Comparison of ENCODE assay signal across 21 cellular contexts in the genomic region with DNA sequence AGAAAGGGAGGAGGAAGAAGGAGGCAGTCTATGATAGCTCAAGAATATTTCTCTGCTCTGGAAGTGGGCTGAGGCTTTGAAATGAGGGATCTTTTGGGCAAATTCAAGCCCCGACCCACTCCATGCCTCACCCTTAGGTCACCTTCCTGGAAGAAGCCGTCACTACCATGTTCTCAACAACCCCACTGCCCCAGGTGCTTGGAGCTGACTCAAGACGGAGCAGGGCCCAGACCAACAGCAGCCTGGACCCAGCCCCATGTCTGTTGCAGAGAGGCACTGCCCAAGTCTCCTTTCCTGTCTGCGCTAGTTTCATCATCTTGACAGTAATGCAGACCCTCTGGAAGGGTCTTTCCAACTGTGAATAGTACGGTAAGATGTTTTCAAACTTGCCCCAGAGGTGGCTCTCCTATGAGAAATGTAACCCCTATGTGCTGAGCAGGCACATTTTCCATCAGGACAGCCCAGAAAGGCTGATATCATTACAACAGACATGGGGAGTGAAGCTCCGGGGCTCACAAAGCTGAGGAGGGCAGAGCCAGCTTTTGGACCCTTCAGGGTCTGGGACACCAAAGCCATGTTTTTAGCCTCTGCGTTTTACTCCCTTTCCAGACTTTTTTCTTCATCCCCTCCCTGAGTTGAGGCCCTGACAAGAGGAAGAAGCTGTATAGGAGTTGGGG.
DNase-seq lines count a peak whose midpoint lies in the region; ATAC-seq, FAIRE-seq and TF ChIP-seq lines count a peak whose summit lies in the region.
"Had no signal": no experiment of that assay in that cellular context is flagged by ENCODE, and none has a peak within 500 bp of the region (broad histone marks: within the 10 kb centered on the region; RNA-seq: fewer than 3 reads in every experiment).

No MANE protein-coding gene starts in this region.

- POLR2A ChIA-PET in HepG2 (lab: Yijun Ruan, JAX) (interaction anchor here (0.7 kb wide), 1 partner anchor 541 kb away, joined by 3 read pairs; no protein-coding TSS in a partner anchor), H1 (lab: Charles Lee; ENCODE audit: partially characterized antibody) (interaction anchor here (1.4 kb wide), 1 partner anchor 13 kb away, joined by 3 read pairs; no protein-coding TSS in a partner anchor)
- POLR2A ChIA-PET in naive thymus-derived CD4-positive, alpha-beta T cell (lab: Charles Lee): no interaction called here

- H2BK5ac ChIP-seq in H1 (ENCODE audit: low read depth, low read length) (no peak overlapping the region), neuronal stem cell (ENCODE audit: low read length) (no peak overlapping the region)

- TF ChIP-seq RAD21 in HepG2 (CRISPR knock-in tag; IDR thresholded peaks at IDR 0.05) (no peak), H1 (IDR thresholded peaks at IDR 0.05 in 1 of 2, conservative IDR thresholded peaks at IDR 0.05 in 1 of 2; ENCODE audit: low read depth in 2 of 2, low read length in 2 of 2) (no peak)

- H3K4me3 ChIP-seq in HepG2 (replicated peaks in 1 of 3; ENCODE audit: insufficient read depth in 1 of 3, low read depth in 2 of 3, low read length in 3 of 3): no peak overlapping the region
- no peak overlapping the region for H3K4me3 ChIP-seq in right lobe of liver
- no peak overlapping the region for H3K4me3 ChIP-seq in H1 (ENCODE audit: extremely low read depth in 1 of 4, insufficient read depth in 2 of 4, low read depth in 3 of 4, low read length in 4 of 4)
- no peak overlapping the region for H3K4me3 ChIP-seq in neuronal stem cell (ENCODE audit: low read length in 2 of 2)
- no peak overlapping the region for H3K4me3 ChIP-seq in naive thymus-derived CD4-positive, alpha-beta T cell (ENCODE audit: low read length)
- H3K4me3 ChIP-seq: SJSA1 had no signal

- H4K91ac ChIP-seq in H1 (replicated peaks; ENCODE audit: insufficient read length, low read length): no peak overlapping the region
- no peak overlapping the region for H4K91ac ChIP-seq in neuronal stem cell (ENCODE audit: low read depth, low read length, poor library complexity)

- TF ChIP-seq EP300 in HepG2 (IDR thresholded peaks at IDR 0.05; ENCODE audit: low read depth in 2 of 2, low read length in 2 of 2) (no peak), HepG2 (CRISPR knock-in tag; IDR thresholded peaks at IDR 0.05; ENCODE audit: borderline replicate concordance) (no peak), H1 (IDR thresholded peaks at IDR 0.05; ENCODE audit: borderline replicate concordance in 1 of 2, low read depth in 2 of 2, low read length in 2 of 2) (no peak)

- no peak overlapping the region for H3K4me2 ChIP-seq in HepG2 (ENCODE audit: low read depth, low read length)
- H3K4me2 ChIP-seq in H1 (ENCODE audit: insufficient read depth in 1 of 2, low read depth in 2 of 2, low read length in 2 of 2): no peak overlapping the region
- no peak overlapping the region for H3K4me2 ChIP-seq in neuronal stem cell (ENCODE audit: insufficient read depth, low read length, poor library complexity, severe bottlenecking)

- no peak overlapping the region for H2BK120ac ChIP-seq in H1 (replicated peaks; ENCODE audit: low read depth, low read length)
- no peak overlapping the region for H2BK120ac ChIP-seq in neuronal stem cell (ENCODE audit: low read depth, low read length)

- H3K79me1 ChIP-seq in H1 (ENCODE audit: low read depth, low read length): no peaks in the 10 kb centered on the region
- H3K79me1 ChIP-seq in neuronal stem cell (ENCODE audit: low read depth, low read length): no peaks in the 10 kb centered on the region

- no peaks in the 10 kb centered on the region for H3K23me2 ChIP-seq in H1 (ENCODE audit: low read depth, low read length)

- H3K4me1 Mint-ChIP-seq in naive thymus-derived CD4-positive, alpha-beta T cell: no peaks in the 10 kb centered on the region
- H3K4me1 Mint-ChIP-seq: B cell had no signal

- H3K27me3 ChIP-seq in HepG2 (ENCODE audit: control insufficient read depth in 1 of 2, insufficient read depth in 2 of 2, low read length in 2 of 2) (peaks cover 0 to 17% of the 10 kb centered on the region in 2 experiments; a peak in 2 of 5 replicates), right lobe of liver (no peaks in the 10 kb centered on the region), H1 (replicated peaks in 1 of 4; ENCODE audit: control insufficient read depth in 3 of 4, extremely low read depth in 1 of 4, insufficient read depth in 3 of 4, low read length in 3 of 4) (no peaks in the 10 kb centered on the region), neuronal stem cell (ENCODE audit: control insufficient read depth in 3 of 3, insufficient read depth in 3 of 3, low read depth in 1 of 3, low read length in 3 of 3) (peaks cover 0 to 12% (median 0%) of the 10 kb centered on the region in 3 experiments)
- no peaks in the 10 kb centered on the region for H3K27me3 ChIP-seq in naive thymus-derived CD4-positive, alpha-beta T cell (ENCODE audit: control insufficient read depth in 2 of 2, insufficient read depth in 2 of 2, low read length in 2 of 2)
- H3K27me3 ChIP-seq: SJSA1 had no signal

- CTCF ChIA-PET in HepG2 (lab: Yijun Ruan, JAX; ENCODE audit: low intra/inter-chr PET ratio, low total read pairs): no interaction called here
- CTCF ChIA-PET in H1 (lab: Charles Lee; ENCODE audit: partially characterized antibody): interaction anchor here (0.6 to 2.2 kb wide), 10 partner anchors 10 to 730 kb away, joined by 3 to 11 read pairs (median 4); no protein-coding TSS in a partner anchor
- CTCF ChIA-PET in naive thymus-derived CD4-positive, alpha-beta T cell (lab: Charles Lee): no interaction called here

- H3K56ac ChIP-seq in H1 (replicated peaks; ENCODE audit: insufficient read length, low read depth, low read length): no peak overlapping the region

- H3K4ac ChIP-seq in H1 (replicated peaks; ENCODE audit: insufficient read length, low read depth, low read length) (no peak overlapping the region), neuronal stem cell (ENCODE audit: low read length) (no peak overlapping the region)

- H2AFZ ChIP-seq in HepG2 (ENCODE audit: low read length): no peak overlapping the region
- no peak overlapping the region for H2AFZ ChIP-seq in H1 (ENCODE audit: low read length)
- H2AFZ ChIP-seq in neuronal stem cell (ENCODE audit: low read length): no peak overlapping the region

- H3K9me3 ChIP-seq in HepG2 (ENCODE audit: low read length): no peaks in the 10 kb centered on the region
- H3K9me3 ChIP-seq in right lobe of liver: no peaks in the 10 kb centered on the region
- no peaks in the 10 kb centered on the region for H3K9me3 ChIP-seq in H1 (ENCODE audit: insufficient read depth in 2 of 2, low read depth in 1 of 2, low read length in 1 of 2)
- H3K9me3 ChIP-seq in neuronal stem cell (replicated peaks in 1 of 2; ENCODE audit: control insufficient read depth in 2 of 2, insufficient read depth in 1 of 2, low read depth in 1 of 2, low read length in 2 of 2): no peaks in the 10 kb centered on the region
- no peaks in the 10 kb centered on the region for H3K9me3 ChIP-seq in naive thymus-derived CD4-positive, alpha-beta T cell (ENCODE audit: control insufficient read depth in 2 of 3, low read length in 3 of 3)
- H3K9me3 ChIP-seq: Caco-2, SJSA1 had no signal

- H3K27ac ChIP-seq in HepG2 (ENCODE audit: extremely low read length, insufficient read depth, low read length) (no peak overlapping the region), right lobe of liver (no peak overlapping the region), H1 (ENCODE audit: low read depth, low read length) (no peak overlapping the region), neuronal stem cell (replicated peaks; ENCODE audit: low read length) (no peak overlapping the region)
- H3K27ac ChIP-seq in naive thymus-derived CD4-positive, alpha-beta T cell (ENCODE audit: low read depth, low read length): no peak overlapping the region
- H3K27ac ChIP-seq: 22Rv1, SJSA1 had no signal

- 11% methylated on average over 3 of the region's 7 CpGs for WGBS in HepG2 (ENCODE audit: low lambda C conversion rate)
- 70% methylated on average over 2 of the region's 7 CpGs for WGBS in right lobe of liver (ENCODE audit: insufficient coverage, low coverage, low lambda C conversion rate, missing lambda C conversion rate)
- 91% methylated on average over 7 of the region's 7 CpGs; no CpG with 5 or more reads in 1 of the 2 experiments for WGBS in H1 (ENCODE audit: extremely low coverage in 1 of 2, insufficient coverage in 1 of 2, insufficient read length in 1 of 2, insufficient replicate concordance in 2 of 2, low coverage in 1 of 2, low lambda C conversion rate in 2 of 2, missing lambda C conversion rate in 1 of 2), 2 experiments
- no CpG with 5 or more reads among the region's 7 CpGs for WGBS in neuronal stem cell (ENCODE audit: extremely low coverage in 2 of 2, insufficient read length in 2 of 2, insufficient replicate concordance in 1 of 2), 2 donors

- H3K14ac ChIP-seq in H1 (ENCODE audit: insufficient read length) (no peak overlapping the region), neuronal stem cell (ENCODE audit: low read length) (no peak overlapping the region)

- TF ChIP-seq CTCF in HepG2 (CRISPR knock-in tag; IDR thresholded peaks at IDR 0.05) (no peak), right lobe of liver (IDR thresholded peaks at IDR 0.05) (no peak), H1 (IDR thresholded peaks at IDR 0.05; ENCODE audit: control extremely low read depth in 1 of 3, insufficient read depth in 1 of 3, low read depth in 1 of 3, low read length in 3 of 3) (no peak)

- ATAC-seq in HepG2: no peak
- ATAC-seq in right lobe of liver: no peak
- no peak for ATAC-seq in naive thymus-derived CD4-positive, alpha-beta T cell
- ATAC-seq in stimulated activated naive CD8-positive, alpha-beta T cell treated with anti-CD3 and anti-CD28 coated beads, Interleukin-15, Interleukin-2, amounts not matched to agents 100 U/mL and 50 U/mL, for 24 hours: no peak
- no peak for ATAC-seq in HG03354 (IDR thresholded peaks at IDR 0.05; ENCODE audit: poor library complexity, severe bottlenecking, unreplicated experiment)

- H3K18ac ChIP-seq in H1 (ENCODE audit: extremely low read depth, low read length) (no peak overlapping the region), neuronal stem cell (ENCODE audit: low read length) (peak overlapping the region; percentile 46)

- no peaks in the 10 kb centered on the region for H3K9me3 Mint-ChIP-seq in naive thymus-derived CD4-positive, alpha-beta T cell

- H2BK15ac ChIP-seq in H1 (ENCODE audit: low read length): no peak overlapping the region
- no peak overlapping the region for H2BK15ac ChIP-seq in neuronal stem cell (ENCODE audit: low read length)

- no peaks in the 10 kb centered on the region for H4K20me1 ChIP-seq in HepG2 (ENCODE audit: insufficient read depth, low read length)
- H4K20me1 ChIP-seq in H1 (replicated peaks in 1 of 2; ENCODE audit: control insufficient read depth in 1 of 2, insufficient read depth in 2 of 2, low read length in 2 of 2): no peaks in the 10 kb centered on the region

- H4K5ac ChIP-seq in H1 (ENCODE audit: insufficient read length, low read depth, low read length): no peak overlapping the region

- H3K79me2 ChIP-seq in HepG2 (ENCODE audit: insufficient read depth, low read length) (no peaks in the 10 kb centered on the region), H1 (ENCODE audit: control insufficient read depth in 1 of 2, insufficient read depth in 2 of 2, low read length in 2 of 2) (no peaks in the 10 kb centered on the region)

- no peak overlapping the region for H3K27ac Mint-ChIP-seq in naive thymus-derived CD4-positive, alpha-beta T cell
- H3K27ac Mint-ChIP-seq: B cell had no signal

- H3K36me3 ChIP-seq in HepG2 (replicated peaks in 1 of 2; ENCODE audit: control insufficient read depth in 1 of 2, insufficient read depth in 2 of 2, low read length in 2 of 2): no peaks in the 10 kb centered on the region
- H3K36me3 ChIP-seq in right lobe of liver: no peaks in the 10 kb centered on the region
- H3K36me3 ChIP-seq in H1 (ENCODE audit: control insufficient read depth in 2 of 4, insufficient read depth in 4 of 4, low read length in 3 of 4): no peaks in the 10 kb centered on the region
- no peaks in the 10 kb centered on the region for H3K36me3 ChIP-seq in neuronal stem cell (replicated peaks in 1 of 2; ENCODE audit: control insufficient read depth in 2 of 2, insufficient read depth in 2 of 2, low read length in 2 of 2)
- no peaks in the 10 kb centered on the region for H3K36me3 ChIP-seq in naive thymus-derived CD4-positive, alpha-beta T cell (ENCODE audit: control insufficient read depth in 2 of 3, insufficient read depth in 3 of 3, low read length in 3 of 3)
- H3K36me3 ChIP-seq: SJSA1 had no signal

- no TSS peak for BruUV-seq in HepG2 (replicated peaks; lab: Mats Ljungman, UMichigan)

- no peak for FAIRE-seq in HepG2 (lab: Jason Lieb, UNC)
- FAIRE-seq in H1 (lab: Jason Lieb, UNC): no peak
- FAIRE-seq: GM12891, GM18507 had no signal

- H2AK5ac ChIP-seq in H1 (ENCODE audit: low read depth, low read length) (no peak overlapping the region), neuronal stem cell (ENCODE audit: low read depth, low read length) (no peak overlapping the region)

- no peak overlapping the region for H3K4me3 Mint-ChIP-seq in naive thymus-derived CD4-positive, alpha-beta T cell
- H3K4me3 Mint-ChIP-seq: B cell had no signal

- no peak for TF ChIP-seq POLR2A in HepG2 (IDR thresholded peaks at IDR 0.05; ENCODE audit: insufficient read depth in 1 of 2, low read depth in 2 of 2, low read length in 2 of 2)
- no peak for TF ChIP-seq POLR2A in right lobe of liver (IDR thresholded peaks at IDR 0.05)
- TF ChIP-seq POLR2A in H1 (IDR thresholded peaks at IDR 0.05; ENCODE audit: control extremely low read depth in 1 of 2, low read depth in 2 of 2, low read length in 2 of 2): no peak

- in situ Hi-C loops in HepG2 (cut with HindIII; ENCODE audit: extremely low pct_ligation_motif_present, low pct_unique_long_range_greater_than_20kb): loop anchor here (10.0 kb wide), 1 partner anchor 652 kb away; no protein-coding TSS in a partner anchor

- intact Hi-C loops in HepG2 (cut with micrococcal nuclease; ENCODE audit: unreplicated experiment): no loop called here
- intact Hi-C loops in right lobe of liver (cut with DNase I): loop anchor here in 1 of 2 donors (10.0 kb wide), 1 partner anchor 152 kb away; a partner anchor contains a TSS
- intact Hi-C loops in naive thymus-derived CD4-positive, alpha-beta T cell (cut with micrococcal nuclease): no loop called here

- peak overlapping the region; percentile 53 for H4K8ac ChIP-seq in H1 (ENCODE audit: extremely low read depth, insufficient read depth, low read length)
- no peak overlapping the region for H4K8ac ChIP-seq in neuronal stem cell (ENCODE audit: low read depth, low read length)

- no peak overlapping the region for H2BK12ac ChIP-seq in H1 (ENCODE audit: low read depth, low read length)
- no peak overlapping the region for H2BK12ac ChIP-seq in neuronal stem cell (ENCODE audit: low read length)

- no peaks in the 10 kb centered on the region for H3K36me3 Mint-ChIP-seq in naive thymus-derived CD4-positive, alpha-beta T cell

- H3K23ac ChIP-seq in H1 (ENCODE audit: insufficient read length): no peak overlapping the region
- H3K23ac ChIP-seq in neuronal stem cell (ENCODE audit: low read depth, low read length, poor library complexity): no peak overlapping the region

- peaks cover 0 to 20% (median 8%) of the 10 kb centered on the region in 5 donors for H3K27me3 Mint-ChIP-seq in naive thymus-derived CD4-positive, alpha-beta T cell

- H3K4me1 ChIP-seq in HepG2 (ENCODE audit: insufficient read depth, low read length): no peaks in the 10 kb centered on the region
- H3K4me1 ChIP-seq in right lobe of liver: no peaks in the 10 kb centered on the region
- no peaks in the 10 kb centered on the region; a peak in 1 of 7 replicates for H3K4me1 ChIP-seq in H1 (replicated peaks in 1 of 4; ENCODE audit: control insufficient read depth in 3 of 4, insufficient read depth in 4 of 4, low read length in 3 of 4)
- H3K4me1 ChIP-seq in neuronal stem cell (ENCODE audit: control insufficient read depth in 2 of 2, insufficient read depth in 1 of 2, low read depth in 1 of 2, low read length in 2 of 2): no peaks in the 10 kb centered on the region
- H3K4me1 ChIP-seq in naive thymus-derived CD4-positive, alpha-beta T cell (ENCODE audit: control insufficient read depth in 2 of 2, insufficient read depth in 2 of 2, low read length in 2 of 2): no peaks in the 10 kb centered on the region
- H3K4me1 ChIP-seq: Caco-2, SJSA1 had no signal

- H3K9ac ChIP-seq in HepG2 (ENCODE audit: insufficient read depth, low read depth, low read length) (no peak overlapping the region), H1 (replicated peaks in 1 of 4; ENCODE audit: extremely low read depth in 1 of 4, low read depth in 3 of 4, low read length in 3 of 4) (no peak overlapping the region), neuronal stem cell (ENCODE audit: low read depth, low read length, poor library complexity) (no peak overlapping the region)

- no peak overlapping the region for H2BK20ac ChIP-seq in H1 (ENCODE audit: low read length)

- DNase-seq in HepG2 (ENCODE audit: low spot score) (no peak), right lobe of liver (no peak), H1 (ENCODE audit: low read depth in 1 of 2, low spot score in 2 of 2) (no peak), neuronal stem cell (ENCODE audit: low spot score) (no peak), COLO829 (ENCODE audit: low spot score) (no peak)
- DNase-seq in naive thymus-derived CD4-positive, alpha-beta T cell: no peak
- no peak for DNase-seq in stimulated activated naive CD8-positive, alpha-beta T cell treated with anti-CD3 and anti-CD28 coated beads, Interleukin-15, Interleukin-2, amounts not matched to agents 100 U/mL and 50 U/mL, for 24 hours
- DNase-seq: Caco-2, GOT3, Karpas-422, NCI-H1048, NCI-H1436 treated with DMSO at 0.1 percent for 48 hours, NCI-H2029, NCI-H526, SW 1271 had no signal
